23 cellular contexts compared by ENCODE assay signal in the genomic region with DNA sequence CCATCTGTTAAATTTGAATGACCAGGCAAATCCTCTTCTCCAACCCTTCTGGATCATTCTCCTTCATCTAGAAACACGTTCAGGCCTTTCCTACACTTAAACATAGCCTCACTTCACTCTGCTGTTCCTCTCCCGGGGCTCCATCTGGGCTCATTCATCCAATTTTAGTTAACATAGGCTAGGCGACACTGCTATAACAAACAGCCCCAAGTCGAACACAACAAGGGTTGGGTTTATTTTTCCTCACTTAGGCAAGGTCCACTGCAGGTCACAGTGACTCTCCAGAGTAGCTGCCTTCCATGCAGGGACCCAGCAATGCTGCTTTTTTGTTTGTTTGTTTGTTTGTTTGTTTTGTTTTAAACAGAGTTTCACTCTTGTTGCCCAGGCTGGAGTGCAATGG.
DNase-seq lines count a peak whose midpoint lies in the region; ATAC-seq, FAIRE-seq and TF ChIP-seq lines count a peak whose summit lies in the region.
"Had no signal": no experiment of that assay in that cellular context is flagged by ENCODE, and none has a peak within 500 bp of the region (broad histone marks: within the 10 kb centered on the region; RNA-seq: fewer than 3 reads in every experiment).

No MANE protein-coding gene starts in this region.

- H3K27me3 ChIP-seq in IMR-90 (ENCODE audit: control insufficient read depth, insufficient read depth, low read length) (peaks cover 45% of the 10 kb centered on the region), K562 (ENCODE audit: control insufficient read depth in 2 of 2, insufficient read depth in 2 of 2, low read length in 2 of 2) (peaks cover 28 to 59% of the 10 kb centered on the region in 2 experiments), osteoblast (ENCODE audit: insufficient read depth, low read length) (peaks cover 61% of the 10 kb centered on the region)
- H3K27me3 ChIP-seq: BLaER1 treated with 17β-estradiol and CSF1 and Interleukin-3, amounts not matched to agents 10 nM and 100 nM had no signal

- H4K91ac ChIP-seq in IMR-90 (ENCODE audit: insufficient read depth, low read depth, low read length), result no peak overlapping the region

- no peak for TF ChIP-seq POLR2A in IMR-90 (IDR thresholded peaks at IDR 0.05; ENCODE audit: low read depth, low read length)
- TF ChIP-seq POLR2A in K562 (conservative IDR thresholded peaks at IDR 0.05), result no peak

- H3K9me1 ChIP-seq in IMR-90 (ENCODE audit: insufficient read depth, low read length), result no peaks in the 10 kb centered on the region
- no peaks in the 10 kb centered on the region for H3K9me1 ChIP-seq in K562 (ENCODE audit: control insufficient read depth, insufficient read depth, low read length)

- H3K4me3 ChIP-seq in IMR-90 (ENCODE audit: insufficient read depth, low read depth, low read length) (no peak overlapping the region), K562 (no peak overlapping the region), osteoblast (ENCODE audit: insufficient read depth, low read length) (no peak overlapping the region)
- H3K4me3 ChIP-seq: A549; BLaER1 treated with 17β-estradiol and CSF1 and Interleukin-3, amounts not matched to agents 10 nM and 100 nM had no signal

- no peak overlapping the region for H3K14ac ChIP-seq in IMR-90 (replicated peaks; ENCODE audit: low read depth, low read length)

- H3K4me1 ChIP-seq in IMR-90 (ENCODE audit: control insufficient read depth, insufficient read depth, low read length) (no peaks in the 10 kb centered on the region), K562 (replicated peaks in 1 of 2; ENCODE audit: control insufficient read depth in 2 of 2, insufficient read depth in 2 of 2, low read length in 2 of 2) (no peaks in the 10 kb centered on the region), osteoblast (ENCODE audit: insufficient read depth, low read length) (no peaks in the 10 kb centered on the region)
- H3K4me1 ChIP-seq: A549 had no signal

- no peak overlapping the region for H3K4ac ChIP-seq in IMR-90 (ENCODE audit: low read depth, low read length)

- no peaks in the 10 kb centered on the region for H3K79me1 ChIP-seq in IMR-90 (ENCODE audit: low read depth in 1 of 2, low read length in 2 of 2)

- H4K5ac ChIP-seq in IMR-90 (ENCODE audit: low read depth, low read length), result no peak overlapping the region

- H3K9ac ChIP-seq in IMR-90 (ENCODE audit: low read depth, low read length) (no peak overlapping the region), K562 (ENCODE audit: insufficient read depth in 1 of 2, low read depth in 2 of 2, low read length in 2 of 2) (no peak overlapping the region)
- H3K9ac ChIP-seq: BLaER1 treated with 17β-estradiol and CSF1 and Interleukin-3, amounts not matched to agents 10 nM and 100 nM had no signal

- no peaks in the 10 kb centered on the region for H4K20me1 ChIP-seq in IMR-90 (ENCODE audit: insufficient read depth, low read length)
- H4K20me1 ChIP-seq in K562 (replicated peaks; ENCODE audit: control insufficient read depth, insufficient read depth, low read length), result no peaks in the 10 kb centered on the region
- H4K20me1 ChIP-seq in osteoblast (ENCODE audit: insufficient read depth, low read length), result no peaks in the 10 kb centered on the region
- H4K20me1 ChIP-seq: BLaER1 treated with 17β-estradiol and CSF1 and Interleukin-3, amounts not matched to agents 10 nM and 100 nM had no signal

- H4K8ac ChIP-seq in IMR-90 (ENCODE audit: low read depth in 2 of 2, low read length in 2 of 2), result no peak overlapping the region

- BruUV-seq in IMR-90 (replicated peaks; lab: Mats Ljungman, UMichigan) (no TSS peak), K562 (replicated peaks; lab: Mats Ljungman, UMichigan) (no TSS peak)

- TF ChIP-seq CTCF in IMR-90 (conservative IDR thresholded peaks at IDR 0.05; ENCODE audit: low read depth, low read length) (no peak), K562 (IDR thresholded peaks at IDR 0.05 in 2 of 3, conservative IDR thresholded peaks at IDR 0.05 in 1 of 3; ENCODE audit: insufficient read depth in 2 of 3, low read depth in 1 of 3, low read length in 3 of 3) (no peak), osteoblast (IDR thresholded peaks at IDR 0.05; ENCODE audit: extremely low read depth, low read depth, low read length) (no peak)

- H3K27ac ChIP-seq in IMR-90 (ENCODE audit: insufficient read depth, low read length), result no peak overlapping the region
- no peak overlapping the region for H3K27ac ChIP-seq in K562 (ENCODE audit: extremely low read depth, low read depth, low read length)
- H3K27ac ChIP-seq in osteoblast (ENCODE audit: low read depth, low read length), result no peak overlapping the region
- H3K27ac ChIP-seq: 22Rv1; A549; BLaER1 treated with 17β-estradiol and CSF1 and Interleukin-3, amounts not matched to agents 10 nM and 100 nM had no signal

- CTCF ChIA-PET in IMR-90 (lab: Yijun Ruan, JAX) (interaction anchor here (0.6 kb wide), 1 partner anchor 87 kb away, joined by 3 read pairs; no protein-coding TSS in a partner anchor), K562 (lab: Yijun Ruan, JAX; ENCODE audit: low intra/inter-chr PET ratio) (no interaction called here)

- ATAC-seq in IMR-90 (ENCODE audit: low read depth) (no peak), K562 (no peak), esophagus mucosa (no peak)
- ATAC-seq: A549 had no signal

- no peak overlapping the region for H2AK5ac ChIP-seq in IMR-90 (ENCODE audit: low read depth, low read length)

- no peak overlapping the region for H2BK5ac ChIP-seq in IMR-90 (ENCODE audit: low read depth, low read length, poor library complexity, severe bottlenecking)

- H2BK20ac ChIP-seq in IMR-90 (ENCODE audit: low read depth, low read length), result no peak overlapping the region

- no peak overlapping the region for H3K56ac ChIP-seq in IMR-90 (ENCODE audit: extremely low read depth, insufficient read depth, low read length)

- DNase-seq in IMR-90 (no peak), K562 (ENCODE audit: extremely low read depth in 1 of 4, low spot score in 3 of 4) (no peak), mesenteric fat pad (ENCODE audit: low spot score) (peak; percentile 20), osteoblast (ENCODE audit: insufficient read length, low spot score, missing footprints) (peak; percentile 13), SKM-1 (lab: John Stamatoyannopoulos, UW; ENCODE audit: unreplicated experiment) (no peak), frontal cortex (ENCODE audit: low spot score in 2 of 2) (no peak), DMS153 treated with DMSO at 0.1 percent for 48 hours (lab: John Stamatoyannopoulos, UW; ENCODE audit: unreplicated experiment) (no peak)
- DNase-seq: AML-193; CD4-positive, alpha-beta memory T cell; CD4-positive, CD25-positive, alpha-beta regulatory T cell; CD8-positive, alpha-beta memory T cell; COR-L47; DMS 273 treated with DMSO at 0.1 percent for 48 hours; DMS153; DMS79 treated with DMSO at 0.1 percent for 48 hours; GF-D8 had no signal

- H2AK9ac ChIP-seq in IMR-90 (replicated peaks; ENCODE audit: low read depth, low read length, poor library complexity), result no peak overlapping the region

- no peak for TF ChIP-seq EP300 in K562 (IDR thresholded peaks at IDR 0.05; ENCODE audit: low read length)

- H3K23ac ChIP-seq in IMR-90 (ENCODE audit: low read depth, low read length), result no peak overlapping the region

- WGBS in IMR-90 (ENCODE audit: extremely low coverage in 2 of 2, insufficient read length in 1 of 2), 2 experiments, result no CpG with 5 or more reads among the region's 4 CpGs
- WGBS in K562 (ENCODE audit: insufficient coverage, low coverage, missing lambda C conversion rate), result 2% methylated on average over 4 of the region's 4 CpGs

- in situ Hi-C loops in IMR-90 (cut with MboI; ENCODE audit: low sequenced_read_pairs) (no loop called here), K562 (cut with MboI) (no loop called here)

- H3K18ac ChIP-seq in IMR-90 (ENCODE audit: low read depth, low read length), result no peak overlapping the region

- no peak overlapping the region for H2BK120ac ChIP-seq in IMR-90 (ENCODE audit: low read depth, low read length)

- FAIRE-seq in K562 (lab: Jason Lieb, UNC), result no peak
- no peak for FAIRE-seq in frontal cortex (lab: Jason Lieb, UNC)
- FAIRE-seq: A549, G401.6, GM12891, GM19239 had no signal

- H3K4me2 ChIP-seq in IMR-90 (ENCODE audit: low read depth, low read length) (no peak overlapping the region), K562 (ENCODE audit: insufficient read depth, low read length) (no peak overlapping the region), osteoblast (ENCODE audit: insufficient read depth, low read length) (no peak overlapping the region)
- H3K4me2 ChIP-seq: A549 had no signal

- dilution Hi-C loops in IMR-90 (cut with HindIII; ENCODE audit: low sequenced_read_pairs, unreplicated experiment), result no loop called here

- peaks cover 6% of the 10 kb centered on the region for H3K9me3 ChIP-seq in IMR-90 (ENCODE audit: control insufficient read depth, insufficient read depth, low read length)
- H3K9me3 ChIP-seq in K562 (replicated peaks; ENCODE audit: control insufficient read depth, insufficient read depth, low read depth, low read length), result peaks cover 4% of the 10 kb centered on the region; the same call in 1 of the 2 replicates
- no peaks in the 10 kb centered on the region for H3K9me3 ChIP-seq in osteoblast (ENCODE audit: low read depth, low read length)
- H3K9me3 ChIP-seq: A549; BLaER1 treated with 17β-estradiol and CSF1 and Interleukin-3, amounts not matched to agents 10 nM and 100 nM had no signal

- TF ChIP-seq RAD21 in IMR-90 (IDR thresholded peaks at IDR 0.05; ENCODE audit: low read length) (no peak), K562 (CRISPR knock-in tag; conservative IDR thresholded peaks at IDR 0.05 in 1 of 2, IDR thresholded peaks at IDR 0.05 in 1 of 2) (no peak)

- no peak overlapping the region for H2BK15ac ChIP-seq in IMR-90 (ENCODE audit: low read depth, low read length)

- intact Hi-C loops in IMR-90 (cut with micrococcal nuclease), result no loop called here
- intact Hi-C loops in K562 (cut with micrococcal nuclease), result no loop called here

- POLR2A ChIA-PET in IMR-90 (lab: Charles Lee; ENCODE audit: unreplicated experiment) (no interaction called here), K562 (lab: Yijun Ruan, JAX) (interaction anchor here (1.7 kb wide), 2 partner anchors 9 to 11 kb away, joined by 4 to 7 read pairs; no protein-coding TSS in a partner anchor)

- no peaks in the 10 kb centered on the region for H3K79me2 ChIP-seq in K562 (ENCODE audit: control insufficient read depth, insufficient read depth, low read length)
- H3K79me2 ChIP-seq in osteoblast (ENCODE audit: insufficient read depth, low read length), result no peaks in the 10 kb centered on the region

- H3K36me3 ChIP-seq in IMR-90 (ENCODE audit: control insufficient read depth, insufficient read depth, low read length) (no peaks in the 10 kb centered on the region), K562 (ENCODE audit: control insufficient read depth, insufficient read depth, low read length) (no peaks in the 10 kb centered on the region), osteoblast (ENCODE audit: insufficient read depth, low read length) (no peaks in the 10 kb centered on the region)
- H3K36me3 ChIP-seq: BLaER1 treated with 17β-estradiol and CSF1 and Interleukin-3, amounts not matched to agents 10 nM and 100 nM had no signal

- H2AFZ ChIP-seq in IMR-90 (replicated peaks; ENCODE audit: low read length, poor library complexity) (peak overlapping the region; percentile 46), K562 (ENCODE audit: low read depth, low read length) (no peak overlapping the region), osteoblast (ENCODE audit: low read length) (no peak overlapping the region)

TF ChIP-seq in K562, 482 proteins besides CTCF, POLR2A, EP300 and RAD21:
- TF ChIP-seq MCM7 (IDR thresholded peaks at IDR 0.05), result no peak
- peak; percentile 92 for TF ChIP-seq ZNF12 (CRISPR knock-in tag; IDR thresholded peaks at IDR 0.05)

Comparison
In these comparisons a context has a peak if more than half of its experiments do, and no peak if none do; other contexts are left out.
1. DNase-seq: peak in mesenteric fat pad (single experiment) and osteoblast (single experiment); none in IMR-90 (single experiment), K562 (0 of 4), SKM-1 (single experiment), frontal cortex (0 of 2) and DMS153 treated with DMSO at 0.1 percent for 48 hours (single experiment).